ENCODE assay signal across 22 cellular contexts in genomic region chr1:13674386-13674785, GRCh38.
"Had no signal": no experiment of that assay in that cellular context is flagged by ENCODE, and none has a peak within 500 bp of the region (broad histone marks: within the 10 kb centered on the region; RNA-seq: fewer than 3 reads in every experiment).

No MANE protein-coding gene starts in this region.

- H3K4me3 ChIP-seq: gastroesophageal sphincter, heart left ventricle, transverse colon, uterus had no signal

- H3K9me3 Mint-ChIP-seq: activated CD8-positive, alpha-beta T cell treated with anti-CD3 and anti-CD28 coated beads for 36 hours; nephron progenitor cell had no signal

- H3K27ac ChIP-seq: epithelial cell of prostate, gastroesophageal sphincter, heart left ventricle, parathyroid adenoma, transverse colon, uterus, VCaP had no signal

- H3K4me3 Mint-ChIP-seq: activated CD4-positive, alpha-beta T cell treated with anti-CD3 and anti-CD28 coated beads, Interleukin-2, amount 10 ng/mL, durations not matched to agents 7 days and 5 days; activated CD8-positive, alpha-beta memory T cell treated with anti-CD3 and anti-CD28 coated beads, Interleukin-2, amount 10 ng/mL, durations not matched to agents 7 days and 5 days; activated CD8-positive, alpha-beta T cell treated with anti-CD3 and anti-CD28 coated beads for 36 hours; activated naive CD4-positive, alpha-beta T cell treated with anti-CD3 and anti-CD28 coated beads, Interleukin-2, amount 10 ng/mL, durations not matched to agents 7 days and 5 days; nephron progenitor cell had no signal

- H3K36me3 ChIP-seq: gastroesophageal sphincter, heart left ventricle, transverse colon, uterus had no signal

- H3K27me3 ChIP-seq: gastroesophageal sphincter, uterus had no signal

- ATAC-seq: activated CD8-positive, alpha-beta memory T cell treated with anti-CD3 and anti-CD28 coated beads, Interleukin-2, amount 10 ng/mL, durations not matched to agents 7 days and 5 days; activated CD8-positive, alpha-beta T cell treated with anti-CD3 and anti-CD28 coated beads for 36 hours; gastroesophageal sphincter; heart left ventricle; right cardiac atrium had no signal

- DNase-seq: activated CD4-positive, alpha-beta T cell treated with anti-CD3 and anti-CD28 coated beads, Interleukin-2, amount 10 ng/mL, durations not matched to agents 7 days and 5 days; activated CD4-positive, CD25-positive, alpha-beta regulatory T cell treated with anti-CD3 and anti-CD28 coated beads, Interleukin-2, amount 50 U/mL, for 72 hours; activated CD8-positive, alpha-beta memory T cell treated with anti-CD3 and anti-CD28 coated beads, Interleukin-2, amount 10 ng/mL, durations not matched to agents 7 days and 5 days; activated CD8-positive, alpha-beta T cell treated with anti-CD3 and anti-CD28 coated beads for 36 hours; activated effector memory CD4-positive, alpha-beta T cell treated with anti-CD3 and anti-CD28 coated beads, Interleukin-2, amount 50 U/mL, for 16 hours; activated naive CD4-positive, alpha-beta T cell treated with anti-CD3 and anti-CD28 coated beads, Interleukin-2, amount 10 ng/mL, durations not matched to agents 7 days and 5 days; activated T-cell treated with anti-CD3 and anti-CD28 coated beads for 4 hours; amygdala; cerebellar nuclear complex; cortex of kidney; heart left ventricle; mesenchymal stem cell; nephron progenitor cell; nucleus accumbens; right cardiac atrium; stimulated activated CD4-positive, alpha-beta T cell treated with anti-CD3 and anti-CD28 coated beads, Interleukin-4, amount 100 ng/mL, for 24 hours; transverse colon; uterus had no signal

- H3K27ac Mint-ChIP-seq: activated CD4-positive, alpha-beta T cell treated with anti-CD3 and anti-CD28 coated beads, Interleukin-2, amount 10 ng/mL, durations not matched to agents 7 days and 5 days; activated CD8-positive, alpha-beta memory T cell treated with anti-CD3 and anti-CD28 coated beads, Interleukin-2, amount 10 ng/mL, durations not matched to agents 7 days and 5 days; activated CD8-positive, alpha-beta T cell treated with anti-CD3 and anti-CD28 coated beads for 36 hours; activated naive CD4-positive, alpha-beta T cell treated with anti-CD3 and anti-CD28 coated beads, Interleukin-2, amount 10 ng/mL, durations not matched to agents 7 days and 5 days; nephron progenitor cell had no signal

- H3K4me1 ChIP-seq: gastroesophageal sphincter, heart left ventricle, parathyroid adenoma, transverse colon, uterus had no signal

- H3K4me1 Mint-ChIP-seq: activated CD4-positive, alpha-beta T cell treated with anti-CD3 and anti-CD28 coated beads, Interleukin-2, amount 10 ng/mL, durations not matched to agents 7 days and 5 days; activated CD8-positive, alpha-beta memory T cell treated with anti-CD3 and anti-CD28 coated beads, Interleukin-2, amount 10 ng/mL, durations not matched to agents 7 days and 5 days; activated naive CD4-positive, alpha-beta T cell treated with anti-CD3 and anti-CD28 coated beads, Interleukin-2, amount 10 ng/mL, durations not matched to agents 7 days and 5 days; nephron progenitor cell had no signal

- H3K9me3 ChIP-seq: gastroesophageal sphincter, heart left ventricle, transverse colon, uterus had no signal
